18 cellular contexts compared by ENCODE assay signal in the genomic region with DNA sequence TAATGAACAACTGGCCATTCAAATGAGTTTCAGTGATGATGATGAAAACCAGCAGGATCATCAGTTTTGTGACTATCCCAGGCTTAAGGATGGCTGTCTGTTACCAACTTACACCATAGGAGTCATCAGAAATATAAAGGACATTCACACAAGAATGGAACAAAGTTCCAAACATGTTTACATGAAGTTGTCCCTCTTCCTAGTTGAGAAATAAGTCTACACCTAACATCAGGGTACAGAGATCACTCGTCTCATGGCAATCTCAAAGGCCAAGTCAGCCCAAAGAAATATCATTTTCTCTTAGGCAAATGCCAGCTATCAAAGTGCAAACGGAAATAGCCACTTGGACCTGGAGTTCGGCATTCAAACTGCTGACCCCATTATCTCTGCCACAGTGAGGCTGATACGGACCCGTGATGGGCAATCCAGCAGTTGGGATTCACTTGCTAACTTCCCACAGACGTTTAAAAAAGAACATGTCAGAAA.
"Had no signal": no experiment of that assay in that cellular context is flagged by ENCODE, and none has a peak within 500 bp of the region (broad histone marks: within the 10 kb centered on the region; RNA-seq: fewer than 3 reads in every experiment).

No MANE protein-coding gene starts in this region.

- H3K27me3 Mint-ChIP-seq: naive thymus-derived CD4-positive, alpha-beta T cell had no signal

- H3K27ac ChIP-seq: lower lobe of right lung, neutrophil, upper lobe of right lung had no signal

- H3K9me3 Mint-ChIP-seq: activated T-helper 1 cell treated with anti-CD3 and anti-CD28 coated beads, Interleukin-12 subunit alpha, Interleukin-12 subunit beta, Interleukin-2, Interleukin-4 antibody, amounts not matched to agents 30 ng/mL and 10 ng/mL and 1 ng/mL, durations not matched to agents 14 hours and 24 hours and 36 hours; endodermal cell; naive thymus-derived CD4-positive, alpha-beta T cell had no signal

- H3K4me3 Mint-ChIP-seq: activated CD8-positive, alpha-beta T cell treated with anti-CD3 and anti-CD28 coated beads, Interleukin-2, amount 10 ng/mL, durations not matched to agents 7 days and 5 days; activated T-helper 1 cell treated with anti-CD3 and anti-CD28 coated beads, Interleukin-12 subunit alpha, Interleukin-12 subunit beta, Interleukin-2, Interleukin-4 antibody, amounts not matched to agents 30 ng/mL and 10 ng/mL and 1 ng/mL, durations not matched to agents 14 hours and 24 hours and 36 hours; endodermal cell; naive thymus-derived CD4-positive, alpha-beta T cell had no signal

- ATAC-seq: activated CD8-positive, alpha-beta T cell treated with anti-CD3 and anti-CD28 coated beads, Interleukin-2, amount 10 ng/mL, durations not matched to agents 7 days and 5 days; lower lobe of right lung; naive thymus-derived CD4-positive, alpha-beta T cell; sciatic nerve; upper lobe of right lung had no signal

- H3K4me3 ChIP-seq: lower lobe of right lung, upper lobe of right lung had no signal

- H3K27ac Mint-ChIP-seq: activated CD8-positive, alpha-beta T cell treated with anti-CD3 and anti-CD28 coated beads, Interleukin-2, amount 10 ng/mL, durations not matched to agents 7 days and 5 days; activated T-helper 1 cell treated with anti-CD3 and anti-CD28 coated beads, Interleukin-12 subunit alpha, Interleukin-12 subunit beta, Interleukin-2, Interleukin-4 antibody, amounts not matched to agents 30 ng/mL and 10 ng/mL and 1 ng/mL, durations not matched to agents 14 hours and 24 hours and 36 hours; endodermal cell; naive thymus-derived CD4-positive, alpha-beta T cell had no signal

- DNase-seq: activated CD4-positive, alpha-beta T cell treated with anti-CD3 and anti-CD28 coated beads for 4 hours; activated CD8-positive, alpha-beta memory T cell treated with anti-CD3 and anti-CD28 coated beads, Interleukin-2, amount 50 U/mL, for 48 hours; activated CD8-positive, alpha-beta T cell treated with anti-CD3 and anti-CD28 coated beads, Interleukin-2, amount 10 ng/mL, durations not matched to agents 7 days and 5 days; activated naive CD4-positive, alpha-beta T cell treated with Interleukin-2 at 50 U/mL for 16 hours; central memory CD4-positive, alpha-beta T cell; dermis blood vessel endothelial cell; endodermal cell; erythroblast; lower lobe of right lung; midbrain; naive thymus-derived CD4-positive, alpha-beta T cell; stimulated activated CD4-positive, alpha-beta T cell treated with anti-CD3 and anti-CD28 coated beads, Interleukin-2, amount 100 ng/mL, for 24 hours; stimulated activated naive CD4-positive, alpha-beta T cell; T-helper 9 cell; upper lobe of right lung had no signal

- H3K27me3 ChIP-seq: neutrophil, upper lobe of right lung had no signal

- H3K36me3 ChIP-seq: lower lobe of right lung, neutrophil, upper lobe of right lung had no signal
